Comparison of ENCODE assay signal across 15 cellular contexts in the genomic region with DNA sequence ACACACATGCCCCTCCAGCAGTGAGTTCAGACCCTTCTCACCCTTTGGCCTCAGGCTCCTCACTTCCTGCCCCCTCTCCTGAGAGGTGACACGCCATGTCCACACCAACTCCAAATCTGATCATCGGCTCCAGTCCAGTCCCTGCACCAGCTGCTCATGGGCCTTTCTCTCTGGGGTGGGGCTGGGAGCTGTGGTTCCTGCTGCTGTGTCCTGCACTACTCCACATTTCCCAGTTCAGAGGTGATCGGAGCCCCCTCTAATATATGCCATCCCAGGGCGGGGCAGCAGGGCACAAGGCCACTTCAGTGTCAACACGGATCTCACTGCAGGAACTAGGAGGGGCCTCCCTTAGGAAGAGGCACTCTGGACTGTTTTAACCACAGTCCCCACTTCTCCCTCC.
DNase-seq lines count a peak whose midpoint lies in the region.
"Had no signal": no experiment of that assay in that cellular context is flagged by ENCODE, and none has a peak within 500 bp of the region (broad histone marks: within the 10 kb centered on the region; RNA-seq: fewer than 3 reads in every experiment).

No MANE protein-coding gene starts in this region.

- H3K4me1 ChIP-seq in neuronal stem cell (ENCODE audit: control insufficient read depth in 2 of 2, insufficient read depth in 1 of 2, low read depth in 1 of 2, low read length in 2 of 2), result no peaks in the 10 kb centered on the region
- no peaks in the 10 kb centered on the region for H3K4me1 ChIP-seq in SJCRH30
- H3K4me1 ChIP-seq: BLaER1 treated with 17β-estradiol and CSF1 and Interleukin-3, amounts not matched to agents 10 nM and 100 nM had no signal

- no peak overlapping the region for H3K4ac ChIP-seq in neuronal stem cell (ENCODE audit: low read length)

- H3K18ac ChIP-seq in neuronal stem cell (ENCODE audit: low read length), result peak overlapping the region; percentile 57

- no peak overlapping the region for H2BK15ac ChIP-seq in neuronal stem cell (ENCODE audit: low read length)

- no peaks in the 10 kb centered on the region for H3K9me3 ChIP-seq in neuronal stem cell (replicated peaks in 1 of 2; ENCODE audit: control insufficient read depth in 2 of 2, insufficient read depth in 1 of 2, low read depth in 1 of 2, low read length in 2 of 2)
- H3K9me3 ChIP-seq in SJCRH30 (replicated peaks), result no peaks in the 10 kb centered on the region
- H3K9me3 ChIP-seq: BLaER1 treated with 17β-estradiol and CSF1 and Interleukin-3, amounts not matched to agents 10 nM and 100 nM had no signal

- no peak overlapping the region for H3K9ac ChIP-seq in neuronal stem cell (ENCODE audit: low read depth, low read length, poor library complexity)
- H3K9ac ChIP-seq: BLaER1 treated with 17β-estradiol and CSF1 and Interleukin-3, amounts not matched to agents 10 nM and 100 nM had no signal

- H3K4me3 ChIP-seq in neuronal stem cell (ENCODE audit: low read length in 2 of 2) (no peak overlapping the region), SJCRH30 (no peak overlapping the region)
- H3K4me3 ChIP-seq: BLaER1 treated with 17β-estradiol and CSF1 and Interleukin-3, amounts not matched to agents 10 nM and 100 nM had no signal

- peak overlapping the region; percentile 71 for H2BK5ac ChIP-seq in neuronal stem cell (ENCODE audit: low read length)

- no peak overlapping the region for H4K8ac ChIP-seq in neuronal stem cell (ENCODE audit: low read depth, low read length)

- no peak overlapping the region for H3K4me2 ChIP-seq in neuronal stem cell (ENCODE audit: insufficient read depth, low read length, poor library complexity, severe bottlenecking)
- H3K4me2 ChIP-seq: BLaER1 treated with 17β-estradiol and CSF1 and Interleukin-3, amounts not matched to agents 10 nM and 100 nM had no signal

- H3K79me1 ChIP-seq in neuronal stem cell (ENCODE audit: low read depth, low read length), result peaks cover 2% of the 10 kb centered on the region

- H2AFZ ChIP-seq in neuronal stem cell (ENCODE audit: low read length), result no peak overlapping the region

- DNase-seq in activated effector memory CD4-positive, alpha-beta T cell treated with anti-CD3 and anti-CD28 coated beads, Interleukin-2, amount 50 U/mL, for 16 hours, result peak; percentile 33
- DNase-seq in activated effector memory CD4-positive, alpha-beta T cell treated with Interleukin-2 at 50 U/mL for 16 hours, result no peak
- DNase-seq in ecto neural progenitor cell (ENCODE audit: low spot score), result peak; percentile 39
- DNase-seq in neuronal stem cell (ENCODE audit: low spot score), result no peak
- peak; percentile 20 for DNase-seq in ureter (ENCODE audit: low spot score)
- no peak for DNase-seq in SKM-1 treated with dmso at 0.1 percent for 144 hours (lab: John Stamatoyannopoulos, UW; ENCODE audit: unreplicated experiment)
- DNase-seq in SJCRH30, result no peak
- DNase-seq in NCI-H128 (lab: John Stamatoyannopoulos, UW; ENCODE audit: unreplicated experiment), result no peak
- DNase-seq: GF-D8, KBM-7, NCI-H1048, NCI-H2227 treated with DMSO at 0.1 percent for 48 hours, NCI-H526 had no signal

- H2BK120ac ChIP-seq in neuronal stem cell (ENCODE audit: low read depth, low read length), result no peak overlapping the region

- no peak overlapping the region for H2AK5ac ChIP-seq in neuronal stem cell (ENCODE audit: low read depth, low read length)

- H4K91ac ChIP-seq in neuronal stem cell (ENCODE audit: low read depth, low read length, poor library complexity), result no peak overlapping the region

- peak overlapping the region; percentile 89 for H3K14ac ChIP-seq in neuronal stem cell (ENCODE audit: low read length)

- WGBS in neuronal stem cell (ENCODE audit: extremely low coverage in 2 of 2, insufficient read length in 2 of 2, insufficient replicate concordance in 1 of 2), 2 donors, result no CpG with 5 or more reads among the region's 5 CpGs

- no peak overlapping the region for H3K27ac ChIP-seq in neuronal stem cell (replicated peaks; ENCODE audit: low read length)
- H3K27ac ChIP-seq in SJCRH30, result no peak overlapping the region
- H3K27ac ChIP-seq: BLaER1 treated with 17β-estradiol and CSF1 and Interleukin-3, amounts not matched to agents 10 nM and 100 nM; RWPE1 had no signal

- H3K36me3 ChIP-seq in neuronal stem cell (replicated peaks in 1 of 2; ENCODE audit: control insufficient read depth in 2 of 2, insufficient read depth in 2 of 2, low read length in 2 of 2), result no peaks in the 10 kb centered on the region
- H3K36me3 ChIP-seq in SJCRH30, result no peaks in the 10 kb centered on the region
- H3K36me3 ChIP-seq: BLaER1 treated with 17β-estradiol and CSF1 and Interleukin-3, amounts not matched to agents 10 nM and 100 nM had no signal

- H3K27me3 ChIP-seq in neuronal stem cell (ENCODE audit: control insufficient read depth in 3 of 3, insufficient read depth in 3 of 3, low read depth in 1 of 3, low read length in 3 of 3) (peaks cover 0 to 3% (median 0%) of the 10 kb centered on the region in 3 experiments), SJCRH30 (no peaks in the 10 kb centered on the region)
- H3K27me3 ChIP-seq: BLaER1 treated with 17β-estradiol and CSF1 and Interleukin-3, amounts not matched to agents 10 nM and 100 nM had no signal

- peak overlapping the region; percentile 80 for H3K23ac ChIP-seq in neuronal stem cell (ENCODE audit: low read depth, low read length, poor library complexity)

- H2BK12ac ChIP-seq in neuronal stem cell (ENCODE audit: low read length), result no peak overlapping the region

Comparison
In these comparisons a context has a peak if more than half of its experiments do, and no peak if none do; other contexts are left out.
1. DNase-seq: peak in activated effector memory CD4-positive, alpha-beta T cell treated with anti-CD3 and anti-CD28 coated beads, Interleukin-2, amount 50 U/mL, for 16 hours (single experiment), ecto neural progenitor cell (single experiment) and ureter (single experiment); none in activated effector memory CD4-positive, alpha-beta T cell treated with Interleukin-2 at 50 U/mL for 16 hours (single experiment), neuronal stem cell (single experiment), SKM-1 treated with dmso at 0.1 percent for 144 hours (single experiment), SJCRH30 (0 of 2) and NCI-H128 (single experiment).